1 cellular context compared by ENCODE assay signal in genomic region chr6:3791526-3792212, GRCh38.
TF ChIP-seq lines count a peak whose summit lies in the region.

No MANE protein-coding gene starts in this region.

TF ChIP-seq in K562, 482 proteins besides CTCF, POLR2A, EP300 and RAD21 (continued from another document):
- TF ChIP-seq PML (IDR thresholded peaks at IDR 0.05; ENCODE audit: low read length) (no peak), CAMTA2 (CRISPR knock-in tag; conservative IDR thresholded peaks at IDR 0.05) (no peak), KDM2B (CRISPR knock-in tag; IDR thresholded peaks at IDR 0.05) (no peak), TFE3 (CRISPR knock-in tag; IDR thresholded peaks at IDR 0.05) (peak; percentile 75)
TF ChIP-seq in K562: peak in this region for 3.
